In the genomic region with DNA sequence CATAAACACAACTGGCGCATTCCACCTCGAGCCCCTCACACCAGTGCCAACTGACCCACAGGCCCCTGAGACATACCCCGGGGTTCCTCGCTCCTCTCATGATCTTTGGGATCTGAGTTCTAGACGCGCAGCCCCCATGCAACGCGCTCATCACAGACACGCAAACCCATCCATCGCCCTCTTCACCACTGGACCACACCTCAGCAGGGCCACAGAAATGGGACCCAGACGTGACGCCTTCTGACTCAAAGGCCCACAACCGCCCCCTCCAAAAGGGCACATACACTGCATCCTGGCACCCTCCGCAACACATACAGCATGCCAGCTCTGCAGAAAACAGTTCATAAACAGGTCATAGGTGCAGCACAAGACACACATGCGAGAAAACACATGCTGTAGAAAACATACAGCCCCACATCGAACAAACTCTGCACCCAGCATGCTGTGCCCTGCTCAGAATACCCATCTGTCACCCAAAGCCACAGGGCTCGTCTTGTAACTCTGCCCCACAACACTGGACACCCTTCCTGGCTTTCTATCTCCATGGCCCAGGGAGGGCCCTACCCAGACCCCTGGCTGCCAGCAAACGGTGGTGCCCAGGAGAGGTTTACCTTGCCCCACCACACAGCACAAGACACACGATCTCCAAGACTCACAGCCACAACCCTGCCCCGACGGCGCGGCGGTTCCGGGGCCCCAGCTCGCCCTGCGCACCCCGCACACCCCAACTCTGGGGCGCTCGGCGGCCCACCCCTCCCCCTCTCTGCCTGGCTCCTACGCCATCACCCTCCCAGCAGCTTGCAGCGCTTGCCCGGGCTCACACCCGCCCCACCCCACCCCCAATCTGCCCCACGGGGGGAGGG, we compare ENCODE assay signal across 8 cellular contexts. TPM values are rescaled to one million over a fixed set of nuclear protein-coding genes. Genes with fewer than 3 reads are reported as not detected.
A peak's percentile ranks its signal among the peaks of the same experiment; 100 is the strongest.
DNase-seq lines count a peak whose midpoint lies in the region; ATAC-seq lines count a peak whose summit lies in the region.

No MANE protein-coding gene starts in this region.

- no peaks in the 10 kb centered on the region for H3K9me2 ChIP-seq in Karpas-422 (replicated peaks; ENCODE audit: insufficient read depth, low read length)

- H2AFZ ChIP-seq in Karpas-422 (ENCODE audit: low read length): peak overlapping the region; percentile 78; the same call in 1 of the 2 replicates

- H3K27ac ChIP-seq in Karpas-422 (ENCODE audit: low read length): no peak overlapping the region
- peak overlapping the region; percentile 99 for H3K27ac ChIP-seq in effector memory CD4-positive, alpha-beta T cell (ENCODE audit: insufficient read depth, low read length, poor library complexity, severe bottlenecking)

- no peaks in the 10 kb centered on the region for H3K27me3 ChIP-seq in Karpas-422 (ENCODE audit: low read length)
- no peaks in the 10 kb centered on the region for H3K27me3 ChIP-seq in effector memory CD4-positive, alpha-beta T cell (replicated peaks; ENCODE audit: control insufficient read depth, insufficient read depth, low read length, poor library complexity, severe bottlenecking)

- peaks cover 20% of the 10 kb centered on the region for H3K36me3 Mint-ChIP-seq in activated CD8-positive, alpha-beta T cell treated with anti-CD3 and anti-CD28 coated beads, Interleukin-2, amount 10 ng/mL, durations not matched to agents 7 days and 5 days (ENCODE audit: low read depth)

- DNase-seq in C1 segment of cervical spinal cord (lab: John Stamatoyannopoulos, UW) (peak in 11 of 14 donors; percentile 24 to 74 (median 65)), Karpas-422 (peak; percentile 71), medulla oblongata (ENCODE audit: extremely low spot score) (peak; percentile 60), DMS153 treated with DMSO at 0.1 percent for 48 hours (lab: John Stamatoyannopoulos, UW; ENCODE audit: unreplicated experiment) (no peak)
- peak; percentile 74 for DNase-seq in activated CD8-positive, alpha-beta T cell treated with anti-CD3 and anti-CD28 coated beads, Interleukin-2, amount 10 ng/mL, durations not matched to agents 7 days and 5 days
- DNase-seq in effector memory CD4-positive, alpha-beta T cell: peak; percentile 61 to 64 (median 64)
- DNase-seq in stimulated activated CD8-positive, alpha-beta memory T cell treated with anti-CD3 and anti-CD28 coated beads, Interleukin-4, amount 100 ng/mL, for 4 hours (ENCODE audit: low read depth in 2 of 2, low spot score in 1 of 2): peak; percentile 16 to 29

- peak overlapping the region; percentile 84 for H3K4me3 ChIP-seq in Karpas-422 (ENCODE audit: low read length)
- H3K4me3 ChIP-seq in effector memory CD4-positive, alpha-beta T cell (ENCODE audit: insufficient read depth, low read depth, low read length, poor library complexity, severe bottlenecking): peak overlapping the region; percentile 98

- peak overlapping the region; percentile 94 for H3K4me3 Mint-ChIP-seq in activated CD8-positive, alpha-beta T cell treated with anti-CD3 and anti-CD28 coated beads, Interleukin-2, amount 10 ng/mL, durations not matched to agents 7 days and 5 days

- CTCF ChIA-PET in activated CD8-positive, alpha-beta T cell treated with anti-CD3 and anti-CD28 coated beads, Interleukin-2, amount 10 ng/mL, durations not matched to agents 7 days and 5 days (lab: Charles Lee): interaction anchor here (1.3 to 7.9 kb wide), 5 partner anchors 37 to 209 kb away, joined by 3 to 78 read pairs (median 6); partner anchors contain the start of genes FGF11, SENP3, TMEM102 and TP53

- no peaks in the 10 kb centered on the region for H3K9me3 ChIP-seq in Karpas-422 (ENCODE audit: low read length)
- H3K9me3 ChIP-seq in effector memory CD4-positive, alpha-beta T cell (ENCODE audit: control insufficient read depth, low read length): no peaks in the 10 kb centered on the region

- H3K9ac ChIP-seq in Karpas-422 (ENCODE audit: low read length): peak overlapping the region; percentile 88

- no peaks in the 10 kb centered on the region for H3K9me3 Mint-ChIP-seq in activated CD8-positive, alpha-beta T cell treated with anti-CD3 and anti-CD28 coated beads, Interleukin-2, amount 10 ng/mL, durations not matched to agents 7 days and 5 days (ENCODE audit: insufficient read depth)

- H3K4me1 ChIP-seq in Karpas-422 (ENCODE audit: low read length): peaks cover 26% of the 10 kb centered on the region
- H3K4me1 ChIP-seq in effector memory CD4-positive, alpha-beta T cell (ENCODE audit: control insufficient read depth, insufficient read depth, low read length, poor library complexity, severe bottlenecking): peaks cover 28% of the 10 kb centered on the region

- peaks cover 71% of the 10 kb centered on the region for H3K4me1 Mint-ChIP-seq in activated CD8-positive, alpha-beta T cell treated with anti-CD3 and anti-CD28 coated beads, Interleukin-2, amount 10 ng/mL, durations not matched to agents 7 days and 5 days (ENCODE audit: low read depth)

- peaks cover 14% of the 10 kb centered on the region; the same call in 1 of the 2 replicates for H4K20me1 ChIP-seq in Karpas-422 (ENCODE audit: insufficient read depth, low read depth, low read length)

- H3K4me2 ChIP-seq in Karpas-422 (ENCODE audit: low read depth, low read length, poor library complexity, severe bottlenecking): peak overlapping the region; percentile 85

- peaks cover 6% of the 10 kb centered on the region; the same call in 1 of the 2 replicates for H3K79me2 ChIP-seq in Karpas-422 (ENCODE audit: low read length)

- H3K27me3 Mint-ChIP-seq in activated CD8-positive, alpha-beta T cell treated with anti-CD3 and anti-CD28 coated beads, Interleukin-2, amount 10 ng/mL, durations not matched to agents 7 days and 5 days (ENCODE audit: low read depth): no peaks in the 10 kb centered on the region

- H3K27ac Mint-ChIP-seq in activated CD8-positive, alpha-beta T cell treated with anti-CD3 and anti-CD28 coated beads, Interleukin-2, amount 10 ng/mL, durations not matched to agents 7 days and 5 days: peak overlapping the region; percentile 90

- POLR2A ChIA-PET in activated CD8-positive, alpha-beta T cell treated with anti-CD3 and anti-CD28 coated beads, Interleukin-2, amount 10 ng/mL, durations not matched to agents 7 days and 5 days (lab: Charles Lee): interaction anchor here (0.6 to 5.6 kb wide), 11 partner anchors 7 to 695 kb away, joined by 3 to 36 read pairs (median 4); partner anchors contain the start of genes CHRNB1 and TP53

- ATAC-seq in activated CD8-positive, alpha-beta T cell treated with anti-CD3 and anti-CD28 coated beads, Interleukin-2, amount 10 ng/mL, durations not matched to agents 7 days and 5 days: peak; percentile 37
- no peak for ATAC-seq in GM18873 (IDR thresholded peaks at IDR 0.05; ENCODE audit: low FRiP score, unreplicated experiment)

- H3K36me3 ChIP-seq in Karpas-422 (ENCODE audit: insufficient read depth, low read length): no peaks in the 10 kb centered on the region
- H3K36me3 ChIP-seq in effector memory CD4-positive, alpha-beta T cell (ENCODE audit: control insufficient read depth, insufficient read depth, low read length): no peaks in the 10 kb centered on the region

RNA-seq across cellular contexts. Expression of gene ZBTB4, which starts 0.9 kb away (rescaled TPM):
- 5.5 and 7.2 TPM in 2 replicates for total RNA-seq in Karpas-422 (2014; rRNA removed; shearing (Covaris generic); ENCODE audit: low replicate concordance)
- total RNA-seq in activated CD8-positive, alpha-beta T cell treated with anti-CD3 and anti-CD28 coated beads, Interleukin-2, amount 10 ng/mL, durations not matched to agents 7 days and 5 days: 10 to 100 TPM; 29.8 to 30.0 TPM

RNA-seq across cellular contexts. Expression of gene SLC35G6, which starts 2.7 kb away (rescaled TPM):
- not detected in 2 replicates for total RNA-seq in Karpas-422 (2014; rRNA removed; shearing (Covaris generic); ENCODE audit: low replicate concordance)
- total RNA-seq in activated CD8-positive, alpha-beta T cell treated with anti-CD3 and anti-CD28 coated beads, Interleukin-2, amount 10 ng/mL, durations not matched to agents 7 days and 5 days: not detected

RNA-seq across cellular contexts. Expression of gene POLR2A, which starts 5.7 kb away (rescaled TPM):
- 78.8 and 169 TPM in 2 replicates for total RNA-seq in Karpas-422 (2014; rRNA removed; shearing (Covaris generic); ENCODE audit: low replicate concordance)
- total RNA-seq in activated CD8-positive, alpha-beta T cell treated with anti-CD3 and anti-CD28 coated beads, Interleukin-2, amount 10 ng/mL, durations not matched to agents 7 days and 5 days: 100 to 1,000 TPM; 183 to 185 TPM

RNA-seq across cellular contexts. Expression of gene CHRNB1, which starts 33.6 kb away (rescaled TPM):
- total RNA-seq in Karpas-422 (2014; rRNA removed; shearing (Covaris generic); ENCODE audit: low replicate concordance): 3.6 and 6.6 TPM in 2 replicates
- 10 to 100 TPM; 14.1 to 15.7 TPM for total RNA-seq in activated CD8-positive, alpha-beta T cell treated with anti-CD3 and anti-CD28 coated beads, Interleukin-2, amount 10 ng/mL, durations not matched to agents 7 days and 5 days

RNA-seq across cellular contexts. Expression of gene FGF11, which starts 39.2 kb away (rescaled TPM):
- total RNA-seq in Karpas-422 (2014; rRNA removed; shearing (Covaris generic); ENCODE audit: low replicate concordance): 0.32 and 0.67 TPM in 2 replicates
- 10 to 100 TPM; 16.6 to 18.8 TPM for total RNA-seq in activated CD8-positive, alpha-beta T cell treated with anti-CD3 and anti-CD28 coated beads, Interleukin-2, amount 10 ng/mL, durations not matched to agents 7 days and 5 days
